Comparison of ENCODE assay signal across 27 cellular contexts in the genomic region with DNA sequence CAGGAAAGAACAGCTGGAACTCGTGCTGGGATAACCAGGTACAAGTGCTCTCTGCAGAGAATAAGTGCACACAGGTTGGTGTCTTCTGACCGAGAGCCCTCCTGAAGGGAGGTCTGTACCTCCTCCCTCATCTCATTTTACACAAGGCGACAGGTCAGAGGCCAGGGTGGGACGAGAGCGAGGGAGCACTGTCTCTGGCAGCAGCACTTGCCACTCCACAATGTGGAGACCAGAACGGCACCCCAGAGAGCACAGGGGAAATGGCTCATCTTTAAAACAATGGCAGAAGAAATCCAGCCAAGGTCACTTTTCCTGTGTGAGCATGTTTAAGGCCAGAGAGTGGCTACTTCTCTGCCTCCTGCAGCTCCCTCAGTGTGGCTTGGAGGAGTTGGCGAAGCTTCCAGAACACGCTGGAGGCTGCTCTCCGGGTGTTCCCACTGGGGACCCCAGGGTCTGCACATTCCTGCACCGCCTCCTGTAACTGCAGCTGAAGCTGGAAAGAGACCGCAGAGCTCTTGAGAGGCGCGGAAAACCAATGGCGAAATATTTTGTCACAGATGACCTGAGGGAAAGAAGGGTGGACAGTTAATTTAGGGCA. TPM values are rescaled to one million over a fixed set of nuclear protein-coding genes. Genes with fewer than 3 reads are reported as not detected.
"Had no signal": no experiment of that assay in that cellular context is flagged by ENCODE, and none has a peak within 500 bp of the region (broad histone marks: within the 10 kb centered on the region; RNA-seq: fewer than 3 reads in every experiment).

No MANE protein-coding gene starts in this region.

- H3K27me3 ChIP-seq: foreskin keratinocyte, neural progenitor cell, testis, transverse colon, uterus had no signal

- ATAC-seq: activated CD8-positive, alpha-beta T cell treated with anti-CD3 and anti-CD28 coated beads for 36 hours; activated naive CD8-positive, alpha-beta T cell treated with anti-CD3 and anti-CD28 coated beads, Interleukin-2, amount 50 U/mL, for 24 hours; activated T-cell treated with anti-CD3 and anti-CD28 coated beads, Interleukin-2, amount 50 U/mL, for 4 hours; activated T-helper 17 cell treated with anti-CD3 and anti-CD28 coated beads, Interleukin-2, amount 50 U/mL, for 72 hours; esophagus mucosa; foreskin keratinocyte; left colon; lower lobe of right lung had no signal

- H3K4me1 ChIP-seq: foreskin keratinocyte, lower lobe of right lung, parathyroid adenoma, testis, transverse colon, uterus had no signal

- H3K36me3 ChIP-seq: lower lobe of right lung, neural progenitor cell, transverse colon, uterus had no signal

- H3K4me3 ChIP-seq: lower lobe of right lung, neural progenitor cell, psoas muscle, testis, transverse colon, uterus had no signal

- DNase-seq: activated CD4-positive, alpha-beta T cell treated with anti-CD3 and anti-CD28 coated beads for 1 hour; activated CD4-positive, alpha-beta T cell treated with anti-CD3 and anti-CD28 coated beads, Interleukin-2, amount 10 ng/mL, durations not matched to agents 7 days and 5 days; activated CD8-positive, alpha-beta T cell treated with anti-CD3 and anti-CD28 coated beads for 36 hours; activated gamma-delta T cell treated with Interleukin-2 at 50 U/mL for 16 hours; activated naive CD4-positive, alpha-beta T cell treated with anti-CD3 and anti-CD28 coated beads, Interleukin-2, amount 50 U/mL, for 16 hours; activated naive CD8-positive, alpha-beta T cell treated with anti-CD3 and anti-CD28 coated beads, Interleukin-2, amount 50 U/mL, for 24 hours; activated T-cell treated with anti-CD3 and anti-CD28 coated beads, Interleukin-2, amount 50 U/mL, for 4 hours; amygdala; central memory CD4-positive, alpha-beta T cell; foreskin keratinocyte; left colon; lower lobe of right lung; mesenchymal stem cell; natural killer cell; occipital lobe; stimulated activated CD4-positive, alpha-beta T cell treated with anti-CD3 and anti-CD28 coated beads, Interleukin-2, amount 100 ng/mL, for 48 hours; stimulated activated naive CD4-positive, alpha-beta T cell treated with Interleukin-2 at 50 U/mL for 16 hours; T-helper 2 cell; testis; transverse colon; uterus had no signal

- H3K27ac ChIP-seq: foreskin keratinocyte, lower lobe of right lung, neural progenitor cell, parathyroid adenoma, psoas muscle, testis, transverse colon, uterus had no signal

- H3K79me2 ChIP-seq: parathyroid adenoma had no signal

- H2AFZ ChIP-seq: neural progenitor cell, parathyroid adenoma had no signal

- H3K9me3 ChIP-seq: lower lobe of right lung, psoas muscle, testis, transverse colon, uterus had no signal

- H3K4me2 ChIP-seq: neural progenitor cell had no signal

RNA-seq across cellular contexts. Expression of gene DIPK1C, which starts 20.9 kb away (rescaled TPM):
- total RNA-seq: activated CD4-positive, alpha-beta T cell treated with anti-CD3 and anti-CD28 coated beads, Interleukin-2, amount 10 ng/mL, durations not matched to agents 7 days and 5 days; activated CD8-positive, alpha-beta T cell treated with anti-CD3 and anti-CD28 coated beads for 36 hours; activated T-cell treated with anti-CD3 and anti-CD28 coated beads, Interleukin-2, amount 50 U/mL, for 4 hours; activated T-helper 17 cell treated with anti-CD3 and anti-CD28 coated beads, Interleukin-2, amount 50 U/mL, for 72 hours; esophagus mucosa; foreskin keratinocyte; lower lobe of right lung; mononuclear cell; natural killer cell had no signal
